Comparison of ENCODE assay signal across 16 cellular contexts in the genomic region with DNA sequence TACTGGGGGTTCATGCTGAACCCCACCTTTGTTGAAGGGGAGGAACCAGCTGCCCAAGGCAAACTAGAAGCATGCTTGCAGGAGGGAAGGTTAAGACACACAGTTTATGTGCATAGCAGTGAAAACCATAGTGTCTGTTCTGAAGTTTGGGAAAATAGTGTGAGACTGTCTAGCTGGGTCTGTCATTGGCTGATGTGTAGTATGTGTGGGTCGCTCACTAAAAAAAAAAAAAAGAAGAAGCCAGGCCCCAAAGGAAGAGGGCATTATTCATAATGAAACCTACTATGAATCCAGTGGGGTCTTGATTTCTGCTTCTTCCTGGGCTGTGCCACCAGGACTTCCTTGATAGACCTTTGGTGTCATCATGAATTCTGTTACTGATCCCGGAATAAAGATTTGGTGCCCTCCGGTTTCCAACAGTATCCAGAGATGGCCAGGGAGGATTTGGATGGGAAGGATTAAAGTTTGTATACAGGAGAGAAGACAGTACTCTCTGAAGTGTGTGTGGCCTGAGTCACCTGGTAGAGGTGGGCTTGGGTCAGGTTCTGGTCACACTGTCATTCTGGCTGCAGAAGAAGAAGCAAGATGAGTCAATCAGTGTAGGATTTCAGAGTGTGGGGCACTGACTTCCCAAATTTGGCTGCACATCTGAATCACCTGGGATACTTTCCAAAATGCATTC.
DNase-seq lines count a peak whose midpoint lies in the region; ATAC-seq, FAIRE-seq and TF ChIP-seq lines count a peak whose summit lies in the region.
"Had no signal": no experiment of that assay in that cellular context is flagged by ENCODE, and none has a peak within 500 bp of the region (broad histone marks: within the 10 kb centered on the region; RNA-seq: fewer than 3 reads in every experiment).

No MANE protein-coding gene starts in this region.

- BruUV-seq in PC-3 (replicated peaks; lab: Mats Ljungman, UMichigan) = no TSS peak

- no peaks in the 10 kb centered on the region for H3K36me3 ChIP-seq in PC-3 (ENCODE audit: low read depth, low read length)
- H3K36me3 ChIP-seq in bronchial epithelial cell (ENCODE audit: control insufficient read depth, insufficient read depth, low read length) = no peaks in the 10 kb centered on the region
- H3K36me3 ChIP-seq in gastrocnemius medialis = no peaks in the 10 kb centered on the region

- DNase-seq in GM03348 (ENCODE audit: low spot score) = peak; percentile 37
- peak; percentile 97 for DNase-seq in PC-3
- DNase-seq in bronchial epithelial cell (ENCODE audit: low read depth) = peak; percentile 44
- DNase-seq in gastrocnemius medialis = peak; percentile 22 to 33
- DNase-seq in NCI-H1092 treated with DMSO at 0.1 percent for 48 hours (lab: John Stamatoyannopoulos, UW) = no peak
- no peak for DNase-seq in cortex of kidney (lab: John Stamatoyannopoulos, UW)
- no peak for DNase-seq in nucleus accumbens (lab: John Stamatoyannopoulos, UW)
- DNase-seq in nephron progenitor cell = no peak
- DNase-seq: activated gamma-delta T cell, Caco-2, NCI-H1105 treated with DMSO at 0.1 percent for 48 hours, NCI-H526 treated with DMSO at 0.1 percent for 48 hours, trophoblast cell had no signal

- no peak overlapping the region for H3K27ac Mint-ChIP-seq in nephron progenitor cell
- H3K27ac Mint-ChIP-seq: GM23338 had no signal

- no peaks in the 10 kb centered on the region for H3K36me3 Mint-ChIP-seq in nephron progenitor cell (ENCODE audit: low read depth)

- intact Hi-C loops in PC-3 (cut with micrococcal nuclease) = loop anchor here (1.0 to 5.0 kb wide), 8 partner anchors 13 to 265 kb away; no protein-coding TSS in a partner anchor
- intact Hi-C loops in gastrocnemius medialis (cut with DNase I; ENCODE audit: low total_unique reads) = loop anchor here (5.0 kb wide), 1 partner anchor 220 kb away; a partner anchor contains a TSS

- ATAC-seq in PC-3 = peak; percentile 93
- ATAC-seq in gastrocnemius medialis = peak; percentile 90 to 92
- ATAC-seq: GM23338 had no signal

- peak overlapping the region; percentile 84 for H3K27ac ChIP-seq in PC-3 (ENCODE audit: low read length)
- H3K27ac ChIP-seq in gastrocnemius medialis = peak overlapping the region in 3 of 4 donors; percentile 18 to 77 (median 64)

- TF ChIP-seq POLR2A in gastrocnemius medialis (IDR thresholded peaks at IDR 0.05) = no peak

- no peak overlapping the region for H2AFZ ChIP-seq in PC-3 (ENCODE audit: low read length)
- H2AFZ ChIP-seq: GM23338 had no signal

- CTCF ChIA-PET in PC-3 (lab: Charles Lee) = interaction anchor here (0.6 to 1.4 kb wide), 10 partner anchors 14 to 267 kb away, joined by 3 to 6 read pairs (median 3); no protein-coding TSS in a partner anchor

- POLR2A ChIA-PET in PC-3 (lab: Charles Lee; ENCODE audit: unreplicated experiment) = interaction anchor here (0.5 to 1.2 kb wide), 5 partner anchors 10 to 55 kb away, joined by 4 to 7 read pairs (median 4); no protein-coding TSS in a partner anchor

- peak overlapping the region; percentile 47 for H3K9ac ChIP-seq in PC-3 (ENCODE audit: low read length)

- in situ Hi-C loops in gastrocnemius medialis (cut with MboI; ENCODE audit: low sequenced_read_pairs in 4 of 4) = no loop called here

- no peaks in the 10 kb centered on the region for H3K27me3 Mint-ChIP-seq in nephron progenitor cell (ENCODE audit: low read depth, poor library complexity)

- H3K4me2 ChIP-seq in PC-3 (ENCODE audit: low read length) = peak overlapping the region; percentile 60
- H3K4me2 ChIP-seq: GM23338 had no signal

- H3K9me3 ChIP-seq in PC-3 (ENCODE audit: low read length) (no peaks in the 10 kb centered on the region), gastrocnemius medialis (no peaks in the 10 kb centered on the region)
- H3K9me3 ChIP-seq: Caco-2 had no signal

- H3K4me1 ChIP-seq in PC-3 (ENCODE audit: insufficient read depth, low read length) (peaks cover 38% of the 10 kb centered on the region), gastrocnemius medialis (peaks cover 22 to 24% of the 10 kb centered on the region in 2 donors)
- H3K4me1 ChIP-seq: Caco-2 had no signal

- no peak for FAIRE-seq in bronchial epithelial cell (lab: Jason Lieb, UNC)
- FAIRE-seq: colon, islet of Langerhans had no signal

- peak overlapping the region; percentile 12; the same call in 1 of the 2 replicates for H3K4me3 ChIP-seq in PC-3 (ENCODE audit: low read length)
- H3K4me3 ChIP-seq in bronchial epithelial cell (ENCODE audit: low read depth, low read length) = no peak overlapping the region
- no peak overlapping the region for H3K4me3 ChIP-seq in gastrocnemius medialis
- H3K4me3 ChIP-seq: GM23338 had no signal

- peaks cover 43% of the 10 kb centered on the region for H3K79me2 ChIP-seq in PC-3 (ENCODE audit: low read length)

- no peaks in the 10 kb centered on the region for H3K27me3 ChIP-seq in PC-3 (ENCODE audit: low read length)
- H3K27me3 ChIP-seq in bronchial epithelial cell (ENCODE audit: control insufficient read depth, insufficient read depth, low read length) = no peaks in the 10 kb centered on the region
- no peaks in the 10 kb centered on the region for H3K27me3 ChIP-seq in gastrocnemius medialis

- no peaks in the 10 kb centered on the region for H3K9me2 ChIP-seq in PC-3 (replicated peaks; ENCODE audit: low read length)

- H3F3A ChIP-seq in PC-3 (ENCODE audit: low read length, unreplicated experiment) = peaks cover 8% of the 10 kb centered on the region

- no peak for TF ChIP-seq CTCF in PC-3 (conservative IDR thresholded peaks at IDR 0.05; ENCODE audit: low read depth, low read length)
- no peak for TF ChIP-seq CTCF in bronchial epithelial cell (IDR thresholded peaks at IDR 0.05; ENCODE audit: insufficient read depth, low read length, severe bottlenecking)
- TF ChIP-seq CTCF in gastrocnemius medialis (IDR thresholded peaks at IDR 0.05 in 4 of 5, conservative IDR thresholded peaks at IDR 0.05 in 1 of 5) = no peak
- TF ChIP-seq CTCF in nephron progenitor cell (IDR thresholded peaks at IDR 0.05) = no peak

- no peaks in the 10 kb centered on the region for H3K9me3 Mint-ChIP-seq in nephron progenitor cell
- H3K9me3 Mint-ChIP-seq: GM23338 had no signal

- H3K4me3 Mint-ChIP-seq in nephron progenitor cell = no peak overlapping the region
- H3K4me3 Mint-ChIP-seq: GM23338 had no signal

- no peaks in the 10 kb centered on the region; the same call in 1 of the 2 replicates for H4K20me1 ChIP-seq in PC-3 (ENCODE audit: low read length)

- peaks cover 20% of the 10 kb centered on the region for H3K4me1 Mint-ChIP-seq in nephron progenitor cell

Comparison
In these comparisons a context has a peak if more than half of its experiments do, and no peak if none do; other contexts are left out.
1. DNase-seq: peak in GM03348 (single experiment), PC-3 (single experiment), bronchial epithelial cell (single experiment) and gastrocnemius medialis (2 of 2); none in NCI-H1092 treated with DMSO at 0.1 percent for 48 hours (single experiment), cortex of kidney (single experiment), nucleus accumbens (0 of 56) and nephron progenitor cell (single experiment).